8 cellular contexts compared by ENCODE assay signal in the genomic region with DNA sequence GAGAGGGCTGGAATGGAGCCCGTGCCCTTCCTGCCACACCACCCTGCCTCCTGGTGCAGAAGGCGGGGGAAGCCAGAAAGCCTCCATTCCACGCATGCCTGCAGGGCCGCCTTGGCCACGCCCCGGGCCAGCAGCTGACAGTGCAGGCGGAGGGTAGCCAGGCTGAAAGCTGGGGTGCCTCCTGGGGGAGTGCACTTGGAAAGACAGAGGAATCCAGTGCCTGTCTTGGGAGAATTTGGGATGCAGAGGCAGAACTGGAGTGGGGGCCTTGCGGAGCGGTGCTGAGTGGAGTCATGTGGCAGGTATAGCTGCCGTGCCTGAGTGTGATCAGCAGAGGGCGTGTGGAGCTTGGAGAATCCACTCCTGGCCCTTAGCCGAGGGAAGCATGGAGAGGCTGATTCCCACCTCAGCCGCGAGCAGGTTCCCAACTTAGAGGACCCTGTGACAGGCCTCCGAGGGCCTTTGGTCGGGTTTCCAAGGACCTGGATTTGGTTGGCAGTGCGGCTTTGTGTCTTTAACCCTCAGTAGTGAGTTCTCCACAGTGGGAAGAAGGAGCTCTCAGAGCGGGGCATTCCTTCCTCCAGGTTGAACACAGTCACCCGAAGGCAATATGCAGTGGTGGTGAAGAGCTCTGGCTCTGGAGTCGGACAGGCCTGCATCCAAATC. TPM values are rescaled to one million over a fixed set of nuclear protein-coding genes. Genes with fewer than 3 reads are reported as not detected.
DNase-seq lines count a peak whose midpoint lies in the region; ATAC-seq and TF ChIP-seq lines count a peak whose summit lies in the region.

No MANE protein-coding gene starts in this region.

- peak overlapping the region; percentile 34 for H3K4me3 ChIP-seq in astrocyte of the spinal cord (ENCODE audit: low read depth, low read length)

- peak; percentile 90 for TF ChIP-seq CTCF in astrocyte of the spinal cord (IDR thresholded peaks at IDR 0.05; ENCODE audit: low read depth, low read length)

- in situ Hi-C loops in astrocyte of the spinal cord (cut with HindIII; ENCODE audit: low sequenced_read_pairs) = no loop called here

- intact Hi-C loops in sciatic nerve (cut with DNase I) = no loop called here

- peak; percentile 55 for ATAC-seq in HG02571 (IDR thresholded peaks at IDR 0.05; ENCODE audit: unreplicated experiment)
- peak; percentile 94 for ATAC-seq in sciatic nerve
- no peak for ATAC-seq in GM19452 (IDR thresholded peaks at IDR 0.05; ENCODE audit: unreplicated experiment)

- DNase-seq in EH (ENCODE audit: low read depth) = peak; percentile 87
- DNase-seq in NCI-H1694 treated with DMSO at 0.1 percent for 48 hours (lab: John Stamatoyannopoulos, UW) = peak; percentile 68
- peak; percentile 53 for DNase-seq in T-helper 9 cell
- peak; percentile 80 for DNase-seq in astrocyte of the spinal cord (ENCODE audit: low read depth, low spot score)
- peak; percentile 86 to 88 for DNase-seq in hippocampal formation (lab: John Stamatoyannopoulos, UW)
- peak; percentile 91 for DNase-seq in sciatic nerve (ENCODE audit: low spot score)

RNA-seq across cellular contexts. Expression of gene URM1, which starts 9.1 kb away (rescaled TPM):
- 41.9 TPM for total RNA-seq in sciatic nerve

RNA-seq across cellular contexts. Expression of gene SLC27A4, which starts 21.8 kb away (rescaled TPM):
- total RNA-seq in sciatic nerve = 13.9 TPM

RNA-seq across cellular contexts. Expression of gene COQ4, which starts 39.5 kb away (rescaled TPM):
- 28.9 TPM for total RNA-seq in sciatic nerve

RNA-seq across cellular contexts. Expression of gene TRUB2, which starts 39.9 kb away (rescaled TPM):
- 13.0 TPM for total RNA-seq in sciatic nerve

RNA-seq across cellular contexts. Expression of gene CERCAM, which starts 58.5 kb away (rescaled TPM):
- 41.7 TPM for total RNA-seq in sciatic nerve
